ENCODE assay signal across 19 cellular contexts in genomic region chr1:36977736-36978314, GRCh38. TPM values are rescaled to one million over a fixed set of nuclear protein-coding genes. Genes with fewer than 3 reads are reported as not detected.
DNase-seq lines count a peak whose midpoint lies in the region; ATAC-seq and TF ChIP-seq lines count a peak whose summit lies in the region.
"Had no signal": no experiment of that assay in that cellular context is flagged by ENCODE, and none has a peak within 500 bp of the region (broad histone marks: within the 10 kb centered on the region; RNA-seq: fewer than 3 reads in every experiment).

No MANE protein-coding gene starts in this region.

- TF ChIP-seq CTCF in A673 (conservative IDR thresholded peaks at IDR 0.05; ENCODE audit: low read depth, low read length) (no peak), glutamatergic neuron (IDR thresholded peaks at IDR 0.05; ENCODE audit: partially characterized antibody, unreplicated experiment) (no peak), testis (IDR thresholded peaks at IDR 0.05) (no peak)

- POLR2A ChIA-PET in A673 (lab: Charles Lee; ENCODE audit: low non-redundant PET), result no interaction called here

- intact Hi-C loops in A673 (cut with micrococcal nuclease; ENCODE audit: unreplicated experiment) (no loop called here), testis (cut with DNase I; ENCODE audit: low total_unique reads) (no loop called here)

- H3K4me3 ChIP-seq in A673 (ENCODE audit: low read depth, low read length, poor library complexity, severe bottlenecking) (no peak overlapping the region), testis (no peak overlapping the region)
- H3K4me3 ChIP-seq: A549 had no signal

- no peak overlapping the region for H3K4me3 Mint-ChIP-seq in glutamatergic neuron (ENCODE audit: unreplicated experiment)
- H3K4me3 Mint-ChIP-seq: CD4-positive, alpha-beta memory T cell had no signal

- H3K4me1 ChIP-seq in A673 (ENCODE audit: insufficient read depth, low read length, poor library complexity, severe bottlenecking) (no peaks in the 10 kb centered on the region), testis (peaks cover 14% of the 10 kb centered on the region)
- H3K4me1 ChIP-seq: A549 had no signal

- H3K27me3 ChIP-seq in A673 (replicated peaks; ENCODE audit: insufficient read depth, low read depth, low read length, poor library complexity), result peaks cover 5% of the 10 kb centered on the region
- no peaks in the 10 kb centered on the region for H3K27me3 ChIP-seq in testis

- no peaks in the 10 kb centered on the region for H3K36me3 ChIP-seq in A673 (ENCODE audit: insufficient read depth, low read length, poor library complexity, severe bottlenecking)
- no peaks in the 10 kb centered on the region for H3K36me3 ChIP-seq in testis (ENCODE audit: low read depth, missing control alignments)

- ATAC-seq in GM21786 (IDR thresholded peaks at IDR 0.05; ENCODE audit: unreplicated experiment), result no peak
- ATAC-seq: A549 had no signal

- DNase-seq in A673 (ENCODE audit: low spot score) (peak; percentile 16), NCI-H446 (lab: John Stamatoyannopoulos, UW) (peak; percentile 72 to 85), glutamatergic neuron (no peak), hippocampal formation (lab: John Stamatoyannopoulos, UW) (no peak), testis (no peak)
- DNase-seq: 8988T; C1 segment of cervical spinal cord; Calu3; CD4-positive, alpha-beta memory T cell; COR-L47; DMS53; DMS79 treated with DMSO at 0.1 percent for 48 hours; GF-D8; GOT3; HCEC 1CT had no signal

- peaks cover 8% of the 10 kb centered on the region for H3K4me1 Mint-ChIP-seq in glutamatergic neuron (ENCODE audit: low read depth, unreplicated experiment)
- H3K4me1 Mint-ChIP-seq: CD4-positive, alpha-beta memory T cell had no signal

- peaks cover 5% of the 10 kb centered on the region for H3K9me3 Mint-ChIP-seq in glutamatergic neuron (ENCODE audit: unreplicated experiment)

- H3K27me3 Mint-ChIP-seq in glutamatergic neuron (ENCODE audit: unreplicated experiment), result peaks cover 2% of the 10 kb centered on the region

- TF ChIP-seq POLR2A in testis (IDR thresholded peaks at IDR 0.05), result no peak

- H3K27ac ChIP-seq in A673 (ENCODE audit: low read depth, low read length, poor library complexity, severe bottlenecking) (no peak overlapping the region), testis (no peak overlapping the region)
- H3K27ac ChIP-seq: A549 had no signal

- peak overlapping the region; percentile 56 for H3K27ac Mint-ChIP-seq in glutamatergic neuron (ENCODE audit: unreplicated experiment)
- H3K27ac Mint-ChIP-seq: CD4-positive, alpha-beta memory T cell had no signal

- H3K9me3 ChIP-seq in A673 (ENCODE audit: low read depth, low read length, poor library complexity, severe bottlenecking), result no peaks in the 10 kb centered on the region
- no peaks in the 10 kb centered on the region for H3K9me3 ChIP-seq in testis
- H3K9me3 ChIP-seq: A549 had no signal

- CTCF ChIA-PET in A673 (lab: Charles Lee), result no interaction called here

- WGBS in testis, 2 donors, result 70 to 71% methylated on average over 8 of the region's 8 CpGs

- no TSS peak for BruUV-seq in A673 (replicated peaks; lab: Mats Ljungman, UMichigan)

- peaks cover 9% of the 10 kb centered on the region for H3K36me3 Mint-ChIP-seq in glutamatergic neuron (ENCODE audit: unreplicated experiment)
- H3K36me3 Mint-ChIP-seq: CD4-positive, alpha-beta memory T cell had no signal

RNA-seq across cellular contexts. Expression of gene GRIK3, which starts 56.5 kb away (rescaled TPM):
- total RNA-seq in A673 (2021) (0.17 TPM in 1 of 2 replicates, not detected in the other), glutamatergic neuron (ENCODE audit: unreplicated experiment) (60.1 TPM), testis (1 to 10 TPM; 3.1 to 6.3 TPM)
- polyA plus RNA-seq in testis (ENCODE audit: insufficient read depth, low read depth, low replicate concordance), result 0.99 TPM
- total RNA-seq: Calu3; CD4-positive, alpha-beta memory T cell; G401 had no signal
- polyA plus RNA-seq: A549; BJ; CD4-positive, alpha-beta memory T cell had no signal

Comparison
In these comparisons a context has a peak if more than half of its experiments do, and no peak if none do; other contexts are left out.
1. DNase-seq: peak in A673 (single experiment) and NCI-H446 (2 of 2); none in glutamatergic neuron (single experiment), hippocampal formation (0 of 2) and testis (single experiment).